In the genomic region with DNA sequence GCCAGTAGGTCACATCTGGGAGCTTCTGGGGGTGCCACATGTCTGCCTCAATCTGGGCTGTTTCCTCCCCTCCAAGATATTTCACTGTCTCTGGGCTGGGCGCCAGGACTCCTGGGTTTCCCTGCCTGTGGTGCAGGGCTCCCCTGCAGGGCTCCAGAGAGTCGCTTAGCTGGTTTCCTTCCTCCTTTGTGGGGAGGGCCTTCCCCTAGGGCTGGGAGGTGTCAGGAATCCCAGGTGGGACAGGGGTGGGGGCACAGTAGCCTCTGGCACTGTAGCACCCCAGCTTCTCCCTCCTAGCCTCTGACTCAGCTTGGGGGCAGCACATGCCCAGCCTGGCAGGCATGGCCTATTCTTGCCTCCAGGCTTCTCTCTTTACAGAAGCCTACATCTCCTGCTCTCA, we compare ENCODE assay signal across 9 cellular contexts. TPM values are rescaled to one million over a fixed set of nuclear protein-coding genes. Genes with fewer than 3 reads are reported as not detected.
DNase-seq lines count a peak whose midpoint lies in the region; ATAC-seq, FAIRE-seq and TF ChIP-seq lines count a peak whose summit lies in the region.
"Had no signal": no experiment of that assay in that cellular context is flagged by ENCODE, and none has a peak within 500 bp of the region (broad histone marks: within the 10 kb centered on the region; RNA-seq: fewer than 3 reads in every experiment).

No MANE protein-coding gene starts in this region.

- peak; percentile 1 to 23 (median 12) for ATAC-seq in right lobe of liver
- ATAC-seq in HepG2 = no peak
- no peak for ATAC-seq in memory B cell (ENCODE audit: low read depth)
- ATAC-seq in HG02981 (IDR thresholded peaks at IDR 0.05; ENCODE audit: unreplicated experiment) = no peak
- ATAC-seq in GM21360 (IDR thresholded peaks at IDR 0.05; ENCODE audit: unreplicated experiment) = no peak

- no peak for TF ChIP-seq POLR2A in right lobe of liver (IDR thresholded peaks at IDR 0.05)
- no peak for TF ChIP-seq POLR2A in HepG2 (IDR thresholded peaks at IDR 0.05; ENCODE audit: insufficient read depth in 1 of 2, low read depth in 2 of 2, low read length in 2 of 2)

- H3K9me3 ChIP-seq in right lobe of liver (no peaks in the 10 kb centered on the region), HepG2 (ENCODE audit: low read length) (no peaks in the 10 kb centered on the region)

- no peaks in the 10 kb centered on the region for H3K79me2 ChIP-seq in HepG2 (ENCODE audit: insufficient read depth, low read length)

- H3K27ac ChIP-seq in right lobe of liver (peak overlapping the region in 1 of 3 donors; percentile 9), HepG2 (ENCODE audit: extremely low read length, insufficient read depth, low read length) (no peak overlapping the region)

- H3K4me1 Mint-ChIP-seq in memory B cell = peaks cover 47% of the 10 kb centered on the region

- CTCF ChIA-PET in HepG2 (lab: Yijun Ruan, JAX; ENCODE audit: low intra/inter-chr PET ratio, low total read pairs) = no interaction called here

- peak overlapping the region; percentile 75 for H3K27ac Mint-ChIP-seq in memory B cell

- in situ Hi-C loops in HepG2 (cut with HindIII; ENCODE audit: extremely low pct_ligation_motif_present, low pct_unique_long_range_greater_than_20kb) = no loop called here

- H3K36me3 ChIP-seq in right lobe of liver = no peaks in the 10 kb centered on the region
- no peaks in the 10 kb centered on the region for H3K36me3 ChIP-seq in HepG2 (replicated peaks in 1 of 2; ENCODE audit: control insufficient read depth in 1 of 2, insufficient read depth in 2 of 2, low read length in 2 of 2)

- TF ChIP-seq CTCF in right lobe of liver (IDR thresholded peaks at IDR 0.05) = no peak
- no peak for TF ChIP-seq CTCF in HepG2 (CRISPR knock-in tag; IDR thresholded peaks at IDR 0.05)

- WGBS in right lobe of liver (ENCODE audit: insufficient coverage, low coverage, low lambda C conversion rate, missing lambda C conversion rate) = no CpG with 5 or more reads among the region's 2 CpGs
- WGBS in HepG2 (ENCODE audit: low lambda C conversion rate) = 87% methylated on average over 2 of the region's 2 CpGs

- no peaks in the 10 kb centered on the region for H3K27me3 ChIP-seq in right lobe of liver
- no peaks in the 10 kb centered on the region; a peak in 1 of 5 replicates for H3K27me3 ChIP-seq in HepG2 (ENCODE audit: control insufficient read depth in 1 of 2, insufficient read depth in 2 of 2, low read length in 2 of 2)

- TF ChIP-seq EP300 in HepG2 (IDR thresholded peaks at IDR 0.05; ENCODE audit: low read depth in 2 of 2, low read length in 2 of 2) (no peak), HepG2 (CRISPR knock-in tag; IDR thresholded peaks at IDR 0.05; ENCODE audit: borderline replicate concordance) (no peak)

- no peak overlapping the region for H3K4me2 ChIP-seq in HepG2 (ENCODE audit: low read depth, low read length)

- no peak for TF ChIP-seq RAD21 in HepG2 (CRISPR knock-in tag; IDR thresholded peaks at IDR 0.05)

- no peaks in the 10 kb centered on the region for H3K36me3 Mint-ChIP-seq in memory B cell

- H3K27me3 Mint-ChIP-seq in memory B cell = no peaks in the 10 kb centered on the region

- POLR2A ChIA-PET in HepG2 (lab: Yijun Ruan, JAX) = interaction anchor here (0.9 to 1.3 kb wide), 3 partner anchors 31 to 41 kb away, joined by 3 read pairs; no protein-coding TSS in a partner anchor

- intact Hi-C loops in right lobe of liver (cut with DNase I) (no loop called here), HepG2 (cut with micrococcal nuclease; ENCODE audit: unreplicated experiment) (no loop called here)

- no peaks in the 10 kb centered on the region for H4K20me1 ChIP-seq in HepG2 (ENCODE audit: insufficient read depth, low read length)

- H3K9me3 Mint-ChIP-seq in memory B cell = no peaks in the 10 kb centered on the region

- H3K4me3 ChIP-seq in right lobe of liver (no peak overlapping the region), HepG2 (replicated peaks in 1 of 3; ENCODE audit: insufficient read depth in 1 of 3, low read depth in 2 of 3, low read length in 3 of 3) (no peak overlapping the region)

- H3K9ac ChIP-seq in HepG2 (ENCODE audit: insufficient read depth, low read depth, low read length) = no peak overlapping the region

- peak overlapping the region; percentile 43 for H3K4me3 Mint-ChIP-seq in memory B cell

- peak; percentile 65 to 72 (median 67) for DNase-seq in right lobe of liver
- DNase-seq in HepG2 (ENCODE audit: low spot score) = no peak
- DNase-seq in astrocyte of the hippocampus (ENCODE audit: low read depth, low spot score) = peak; percentile 58
- no peak for DNase-seq in memory B cell (ENCODE audit: low spot score in 2 of 2)
- DNase-seq in NCI-H146 treated with DMSO at 0.1 percent for 48 hours (lab: John Stamatoyannopoulos, UW; ENCODE audit: unreplicated experiment) = no peak
- DNase-seq in activated CD4-positive, alpha-beta T cell treated with anti-CD3 and anti-CD28 coated beads, Interleukin-2, amount 50 U/mL, for 1 hour = no peak
- DNase-seq: DMS53 had no signal

- H3K4me1 ChIP-seq in right lobe of liver (peaks cover 0 to 69% (median 36%) of the 10 kb centered on the region in 4 donors), HepG2 (ENCODE audit: insufficient read depth, low read length) (peaks cover 90% of the 10 kb centered on the region)

- no peak for FAIRE-seq in HepG2 (lab: Jason Lieb, UNC)

- H2AFZ ChIP-seq in HepG2 (ENCODE audit: low read length) = no peak overlapping the region

- no TSS peak for BruUV-seq in HepG2 (replicated peaks; lab: Mats Ljungman, UMichigan)

RNA-seq across cellular contexts. Expression of gene RARA, which starts 2.6 kb away (rescaled TPM):
- 10 to 100 TPM; 17.7 to 41.9 (median 22.9) TPM for total RNA-seq in right lobe of liver
- 8.6 and 8.9 TPM in 2 replicates for total RNA-seq in HepG2 (2016; rRNA removed; fragmentation: Illumina TruSeq; extraction: Trizol)
- 3.2 and 3.7 TPM in 2 replicates for total RNA-seq in HepG2 (2016; cell fraction: cytosol; rRNA removed; fragmentation: Illumina TruSeq; extraction: Trizol; ENCODE audit: low read depth)
- total RNA-seq in HepG2 (2016; cell fraction: insoluble cytoplasmic fraction; rRNA removed; fragmentation: Illumina TruSeq; extraction: Trizol) = 6.7 and 9.5 TPM in 2 replicates
- 8.2 and 11.1 TPM in 2 replicates for total RNA-seq in HepG2 (2016; cell fraction: membrane; rRNA removed; fragmentation: Illumina TruSeq; extraction: Trizol)
- total RNA-seq in HepG2 (2016; cell fraction: nucleus; rRNA removed; fragmentation: Illumina TruSeq; extraction: Trizol) = 6.0 and 7.0 TPM in 2 replicates
- 6.0 and 6.4 TPM in 2 replicates for polyA plus RNA-seq in HepG2 (2011; rRNA removed)
- 2.2 and 3.8 TPM in 2 replicates for polyA plus RNA-seq in HepG2 (2011; cell fraction: cytosol; rRNA removed)
- 13.2 and 13.3 TPM in 2 replicates for polyA plus RNA-seq in HepG2 (2011; cell fraction: nucleus; rRNA removed)
- polyA plus RNA-seq in HepG2 (2012) = 15.4 and 16.1 TPM in 2 replicates
- polyA plus RNA-seq in HepG2 (2016; cell fraction: cytosol; fragmentation: Illumina TruSeq; extraction: Trizol; ENCODE audit: low read depth) = 3.8 and 5.4 TPM in 2 replicates
- 12.7 and 17.8 TPM in 2 replicates for polyA plus RNA-seq in HepG2 (2016; cell fraction: insoluble cytoplasmic fraction; fragmentation: Illumina TruSeq; extraction: Trizol; ENCODE audit: low read depth)
- polyA plus RNA-seq in HepG2 (2016; cell fraction: membrane; fragmentation: Illumina TruSeq; extraction: Trizol; ENCODE audit: low read depth) = 9.6 and 13.8 TPM in 2 replicates
- 19.0 and 19.4 TPM in 2 replicates for polyA plus RNA-seq in HepG2 (2016; cell fraction: nucleus; fragmentation: Illumina TruSeq; extraction: Trizol; ENCODE audit: insufficient read depth, low read depth)
- 6.4 and 11.7 TPM in 2 replicates for polyA minus RNA-seq in HepG2 (2011; rRNA and poly(A)+ RNA removed; ENCODE audit: low replicate concordance)
- 6.7 and 8.2 TPM in 2 replicates for polyA minus RNA-seq in HepG2 (2011; cell fraction: cytosol; rRNA and poly(A)+ RNA removed)
- 5.2 and 6.7 TPM in 2 replicates for polyA minus RNA-seq in HepG2 (2011; cell fraction: nucleus; rRNA and poly(A)+ RNA removed)

RNA-seq across cellular contexts. Expression of gene CDC6, which starts 23.9 kb away (rescaled TPM):
- total RNA-seq in right lobe of liver (1 to 10 TPM in 5 of 6 experiments, under 1 TPM in 1; 0.42 to 9.1 (median 3.1) TPM), HepG2 (2016; rRNA removed; fragmentation: Illumina TruSeq; extraction: Trizol) (114 and 154 TPM in 2 replicates)
- total RNA-seq in HepG2 (2016; cell fraction: cytosol; rRNA removed; fragmentation: Illumina TruSeq; extraction: Trizol; ENCODE audit: low read depth) = 24.3 and 27.3 TPM in 2 replicates
- 117 and 162 TPM in 2 replicates for total RNA-seq in HepG2 (2016; cell fraction: insoluble cytoplasmic fraction; rRNA removed; fragmentation: Illumina TruSeq; extraction: Trizol)
- total RNA-seq in HepG2 (2016; cell fraction: membrane; rRNA removed; fragmentation: Illumina TruSeq; extraction: Trizol) = 42.3 and 51.8 TPM in 2 replicates
- 89.2 and 89.6 TPM in 2 replicates for total RNA-seq in HepG2 (2016; cell fraction: nucleus; rRNA removed; fragmentation: Illumina TruSeq; extraction: Trizol)
- 10.7 and 17.4 TPM in 2 replicates for polyA plus RNA-seq in HepG2 (2011; rRNA removed)
- polyA plus RNA-seq in HepG2 (2011; cell fraction: cytosol; rRNA removed) = 6.9 and 8.8 TPM in 2 replicates
- 9.6 and 11.4 TPM in 2 replicates for polyA plus RNA-seq in HepG2 (2011; cell fraction: nucleus; rRNA removed)
- 8.4 and 23.9 TPM in 2 replicates for polyA plus RNA-seq in HepG2 (2012)
- 12.0 and 14.2 TPM in 2 replicates for polyA plus RNA-seq in HepG2 (2016; cell fraction: cytosol; fragmentation: Illumina TruSeq; extraction: Trizol; ENCODE audit: low read depth)
- polyA plus RNA-seq in HepG2 (2016; cell fraction: insoluble cytoplasmic fraction; fragmentation: Illumina TruSeq; extraction: Trizol; ENCODE audit: low read depth) = 133 and 135 TPM in 2 replicates
- polyA plus RNA-seq in HepG2 (2016; cell fraction: membrane; fragmentation: Illumina TruSeq; extraction: Trizol; ENCODE audit: low read depth) = 15.3 and 18.9 TPM in 2 replicates
- 98.6 and 99.5 TPM in 2 replicates for polyA plus RNA-seq in HepG2 (2016; cell fraction: nucleus; fragmentation: Illumina TruSeq; extraction: Trizol; ENCODE audit: insufficient read depth, low read depth)
- polyA minus RNA-seq in HepG2 (2011; rRNA and poly(A)+ RNA removed; ENCODE audit: low replicate concordance) = 8.7 and 50.8 TPM in 2 replicates
- 9.4 and 10.7 TPM in 2 replicates for polyA minus RNA-seq in HepG2 (2011; cell fraction: cytosol; rRNA and poly(A)+ RNA removed)
- polyA minus RNA-seq in HepG2 (2011; cell fraction: nucleus; rRNA and poly(A)+ RNA removed) = 31.5 and 47.0 TPM in 2 replicates

RNA-seq across cellular contexts. Expression of gene GJD3, which starts 53.0 kb away (rescaled TPM):
- total RNA-seq in right lobe of liver (under 1 TPM in 5 of 6 experiments, not detected in 1; 0.22 to 0.78 (median 0.37) TPM), HepG2 (2016; rRNA removed; fragmentation: Illumina TruSeq; extraction: Trizol) (not detected in 2 replicates)
- total RNA-seq in HepG2 (2016; cell fraction: cytosol; rRNA removed; fragmentation: Illumina TruSeq; extraction: Trizol; ENCODE audit: low read depth) = not detected in 2 replicates
- not detected in 2 replicates for total RNA-seq in HepG2 (2016; cell fraction: insoluble cytoplasmic fraction; rRNA removed; fragmentation: Illumina TruSeq; extraction: Trizol)
- total RNA-seq in HepG2 (2016; cell fraction: membrane; rRNA removed; fragmentation: Illumina TruSeq; extraction: Trizol) = not detected in 2 replicates
- total RNA-seq in HepG2 (2016; cell fraction: nucleus; rRNA removed; fragmentation: Illumina TruSeq; extraction: Trizol) = not detected in 2 replicates
- not detected in 2 replicates for polyA plus RNA-seq in HepG2 (2011; rRNA removed)
- not detected in 2 replicates for polyA plus RNA-seq in HepG2 (2011; cell fraction: cytosol; rRNA removed)
- not detected in 2 replicates for polyA plus RNA-seq in HepG2 (2011; cell fraction: nucleus; rRNA removed)
- polyA plus RNA-seq in HepG2 (2012) = not detected in 2 replicates
- polyA plus RNA-seq in HepG2 (2016; cell fraction: cytosol; fragmentation: Illumina TruSeq; extraction: Trizol; ENCODE audit: low read depth) = not detected in 2 replicates
- polyA plus RNA-seq in HepG2 (2016; cell fraction: insoluble cytoplasmic fraction; fragmentation: Illumina TruSeq; extraction: Trizol; ENCODE audit: low read depth) = not detected in 2 replicates
- polyA plus RNA-seq in HepG2 (2016; cell fraction: membrane; fragmentation: Illumina TruSeq; extraction: Trizol; ENCODE audit: low read depth) = not detected in 2 replicates
- polyA plus RNA-seq in HepG2 (2016; cell fraction: nucleus; fragmentation: Illumina TruSeq; extraction: Trizol; ENCODE audit: insufficient read depth, low read depth) = not detected in 2 replicates
- polyA minus RNA-seq in HepG2 (2011; rRNA and poly(A)+ RNA removed; ENCODE audit: low replicate concordance) = not detected in 2 replicates
- not detected in 2 replicates for polyA minus RNA-seq in HepG2 (2011; cell fraction: cytosol; rRNA and poly(A)+ RNA removed)
- polyA minus RNA-seq in HepG2 (2011; cell fraction: nucleus; rRNA and poly(A)+ RNA removed) = not detected in 2 replicates

Comparison
In these comparisons a context has a peak if more than half of its experiments do, and no peak if none do; other contexts are left out.
1. ATAC-seq: peak in right lobe of liver (4 of 4); none in HepG2 (single experiment), memory B cell (single experiment), HG02981 (single experiment) and GM21360 (single experiment).
2. DNase-seq: peak in right lobe of liver (3 of 3) and astrocyte of the hippocampus (single experiment); none in HepG2 (single experiment), memory B cell (0 of 2), NCI-H146 treated with DMSO at 0.1 percent for 48 hours (single experiment) and activated CD4-positive, alpha-beta T cell treated with anti-CD3 and anti-CD28 coated beads, Interleukin-2, amount 50 U/mL, for 1 hour (single experiment).